ENCODE assay signal across 21 cellular contexts in the genomic region with DNA sequence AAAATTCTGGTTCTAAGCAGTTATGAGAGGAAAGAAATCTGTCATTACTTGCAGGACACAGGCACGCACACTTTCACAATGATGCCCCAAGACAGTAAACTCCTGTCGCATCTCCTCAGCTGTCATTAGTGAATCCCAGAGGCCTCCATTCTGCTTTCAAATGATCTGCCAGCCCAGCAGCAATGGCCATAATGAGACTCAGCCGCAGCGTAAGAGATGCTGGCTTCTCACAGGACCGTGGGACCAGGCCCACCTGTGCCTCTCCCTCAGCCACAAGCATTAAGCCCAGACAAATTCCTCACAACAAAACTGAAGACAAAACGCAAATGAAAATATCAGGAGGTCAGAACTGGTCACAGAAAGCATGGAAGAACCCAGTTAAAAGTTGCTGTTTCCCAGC.
"Had no signal": no experiment of that assay in that cellular context is flagged by ENCODE, and none has a peak within 500 bp of the region (broad histone marks: within the 10 kb centered on the region; RNA-seq: fewer than 3 reads in every experiment).

No MANE protein-coding gene starts in this region.

- DNase-seq: KBM-7, MV-4-11, NCI-H1048, NCI-H1105, NCI-H1417, NCI-H1436 treated with DMSO at 0.1 percent for 48 hours, NCI-H1694, NCI-H187 treated with DMSO at 0.1 percent for 48 hours, NCI-H2029 treated with DMSO at 0.1 percent for 48 hours, NCI-H2171, NCI-H226, NCI-H446, NCI-H510A, NCI-H524 treated with DMSO at 0.1 percent for 48 hours, NCI-H69, NCI-H774, RPMI8226, SHP77 treated with DMSO at 0.1 percent for 48 hours had no signal

- H3K36me3 ChIP-seq: SJSA1 had no signal

- H3K4me3 ChIP-seq: SJSA1, SK-N-MC had no signal

- H3K27me3 ChIP-seq: SJSA1 had no signal

- H3K4me1 ChIP-seq: SJSA1 had no signal

- H3K27ac ChIP-seq: HL-60, SJSA1, SK-N-MC had no signal
